In genomic region chr10:132200344-132201110, GRCh38 we compare ENCODE assay signal across 30 cellular contexts. TPM values are rescaled to one million over a fixed set of nuclear protein-coding genes. Genes with fewer than 3 reads are reported as not detected.
"Had no signal": no experiment of that assay in that cellular context is flagged by ENCODE, and none has a peak within 500 bp of the region (broad histone marks: within the 10 kb centered on the region; RNA-seq: fewer than 3 reads in every experiment).

No MANE protein-coding gene starts in this region.

- H3K4me2 ChIP-seq: hepatocyte had no signal

- DNase-seq: activated CD4-positive, alpha-beta T cell treated with anti-CD3 and anti-CD28 coated beads for 4 hours; activated CD4-positive, alpha-beta T cell treated with anti-CD3 and anti-CD28 coated beads, Interleukin-2, amount 50 U/mL, for 4 hours; activated CD8-positive, alpha-beta memory T cell treated with anti-CD3 and anti-CD28 coated beads for 24 hours; activated CD8-positive, alpha-beta memory T cell treated with anti-CD3 and anti-CD28 coated beads, Interleukin-2, amount 50 U/mL, for 48 hours; activated gamma-delta T cell; activated naive CD4-positive, alpha-beta T cell treated with anti-CD3 and anti-CD28 coated beads, Interleukin-2, amount 10 ng/mL, durations not matched to agents 7 days and 5 days; activated naive CD8-positive, alpha-beta T cell treated with anti-CD3 and anti-CD28 coated beads, Interleukin-2, amount 10 ng/mL, durations not matched to agents 7 days and 5 days; activated T-cell treated with anti-CD3 and anti-CD28 coated beads, Interleukin-2, amount 50 U/mL, for 24 hours; cerebellar nuclear complex; colonic mucosa; effector CD8-positive, alpha-beta T cell; islet precursor cell; ovary; stimulated activated CD4-positive, alpha-beta T cell treated with anti-CD3 and anti-CD28 coated beads, Interleukin-2, amount 100 ng/mL, for 48 hours; SW 1271; T-helper 9 cell; trophoblast cell had no signal

- H2AFZ ChIP-seq: hepatocyte had no signal

- H3K36me3 ChIP-seq: ascending aorta, cardiac muscle cell, colonic mucosa, neutrophil, ovary, prostate gland, thoracic aorta had no signal

- H3K27me3 ChIP-seq: ascending aorta, cardiac muscle cell, colonic mucosa, hepatocyte, neutrophil, ovary had no signal

- H3K4me3 ChIP-seq: ascending aorta, cardiac muscle cell, colonic mucosa, hepatocyte, mucosa of descending colon, ovary, prostate gland, thoracic aorta had no signal

- ATAC-seq: mucosa of descending colon had no signal

- H3K79me2 ChIP-seq: hepatocyte had no signal

- FAIRE-seq: endometrium, frontal cortex, TTC549, urothelium cell line had no signal

- H3K9me3 ChIP-seq: ascending aorta, colonic mucosa, mucosa of descending colon, neutrophil, ovary, prostate gland, thoracic aorta had no signal

- H3K27ac ChIP-seq: ascending aorta, cardiac muscle cell, colonic mucosa, epithelial cell of prostate, hepatocyte, neutrophil, ovary, prostate gland, thoracic aorta, VCaP had no signal

- H3K4me1 ChIP-seq: ascending aorta, colonic mucosa, prostate gland had no signal

RNA-seq across cellular contexts. Expression of gene DPYSL4, which starts 13.8 kb away (rescaled TPM):
- total RNA-seq: ascending aorta had no signal
